Comparison of ENCODE assay signal across 9 cellular contexts in genomic region chr6:69584913-69585729, GRCh38.
DNase-seq lines count a peak whose midpoint lies in the region; ATAC-seq, FAIRE-seq and TF ChIP-seq lines count a peak whose summit lies in the region.
"Had no signal": no experiment of that assay in that cellular context is flagged by ENCODE, and none has a peak within 500 bp of the region (broad histone marks: within the 10 kb centered on the region; RNA-seq: fewer than 3 reads in every experiment).

No MANE protein-coding gene starts in this region.

- ATAC-seq in GM18499 (IDR thresholded peaks at IDR 0.05; ENCODE audit: insufficient read depth, unreplicated experiment) (peak; percentile 87), GM21423 (IDR thresholded peaks at IDR 0.05; ENCODE audit: unreplicated experiment) (peak; percentile 95)
- ATAC-seq in central memory CD8-positive, alpha-beta T cell (replicated peaks; ENCODE audit: extremely low read depth, poor library complexity, severe bottlenecking), result no peak

- H3K27ac ChIP-seq in Peyer's patch, result no peak overlapping the region
- H3K27ac ChIP-seq: epithelial cell of prostate had no signal

- TF ChIP-seq CTCF in Peyer's patch (IDR thresholded peaks at IDR 0.05) (no peak), CD14-positive monocyte (IDR thresholded peaks at IDR 0.05) (no peak)

- no peak for TF ChIP-seq POLR2A in Peyer's patch (IDR thresholded peaks at IDR 0.05)

- intact Hi-C loops in CD14-positive monocyte (cut with micrococcal nuclease), result no loop called here

- H3K4me3 ChIP-seq in Peyer's patch, result no peak overlapping the region

- no peaks in the 10 kb centered on the region for H3K9me3 ChIP-seq in Peyer's patch

- no peaks in the 10 kb centered on the region for H3K27me3 Mint-ChIP-seq in central memory CD8-positive, alpha-beta T cell
- H3K27me3 Mint-ChIP-seq in CD14-positive monocyte (ENCODE audit: low read depth in 3 of 3), result peaks cover 0 to 4% (median 3%) of the 10 kb centered on the region in 3 donors

- FAIRE-seq in frontal cortex (lab: Jason Lieb, UNC), result no peak

- no peaks in the 10 kb centered on the region for H3K36me3 Mint-ChIP-seq in central memory CD8-positive, alpha-beta T cell (ENCODE audit: insufficient read depth)
- no peaks in the 10 kb centered on the region for H3K36me3 Mint-ChIP-seq in CD14-positive monocyte

- peak overlapping the region; percentile 22 for H3K27ac Mint-ChIP-seq in central memory CD8-positive, alpha-beta T cell (ENCODE audit: low read depth)
- H3K27ac Mint-ChIP-seq in CD14-positive monocyte, result no peak overlapping the region

- no peaks in the 10 kb centered on the region for H3K36me3 ChIP-seq in Peyer's patch

- peaks cover 10% of the 10 kb centered on the region for H3K4me1 Mint-ChIP-seq in central memory CD8-positive, alpha-beta T cell
- peaks cover 2% of the 10 kb centered on the region for H3K4me1 Mint-ChIP-seq in CD14-positive monocyte

- H3K4me3 Mint-ChIP-seq in central memory CD8-positive, alpha-beta T cell, result no peak overlapping the region
- no peak overlapping the region for H3K4me3 Mint-ChIP-seq in CD14-positive monocyte

- DNase-seq in HS-27A (ENCODE audit: low read depth) (peak; percentile 57), Peyer's patch (no peak), CD14-positive monocyte (ENCODE audit: low spot score) (no peak), frontal cortex (ENCODE audit: low spot score in 2 of 2) (no peak), NCI-H187 (lab: John Stamatoyannopoulos, UW) (no peak)
- no peak for DNase-seq in central memory CD8-positive, alpha-beta T cell (ENCODE audit: low spot score in 2 of 2)

- H3K27me3 ChIP-seq in Peyer's patch, result no peaks in the 10 kb centered on the region

- H3K4me1 ChIP-seq in Peyer's patch, result no peaks in the 10 kb centered on the region

- peaks cover 5% of the 10 kb centered on the region for H3K9me3 Mint-ChIP-seq in central memory CD8-positive, alpha-beta T cell
- peaks cover 0 to 4% (median 0%) of the 10 kb centered on the region in 7 donors for H3K9me3 Mint-ChIP-seq in CD14-positive monocyte
